13 cellular contexts compared by ENCODE assay signal in genomic region chr11:27429740-27430451, GRCh38. TPM values are rescaled to one million over a fixed set of nuclear protein-coding genes. Genes with fewer than 3 reads are reported as not detected.
A peak's percentile ranks its signal among the peaks of the same experiment; 100 is the strongest.
DNase-seq lines count a peak whose midpoint lies in the region; ATAC-seq and TF ChIP-seq lines count a peak whose summit lies in the region.
"Had no signal": no experiment of that assay in that cellular context is flagged by ENCODE, and none has a peak within 500 bp of the region (broad histone marks: within the 10 kb centered on the region; RNA-seq: fewer than 3 reads in every experiment).

No MANE protein-coding gene starts in this region.

- peak overlapping the region; percentile 68 for H3K27ac ChIP-seq in mammary epithelial cell (ENCODE audit: insufficient read depth, low read depth, low read length)
- H3K27ac ChIP-seq: lower lobe of right lung had no signal

- peaks cover 88% of the 10 kb centered on the region for H3K79me2 ChIP-seq in mammary epithelial cell (ENCODE audit: insufficient read depth, low read length)

- intact Hi-C loops in mammary epithelial cell (cut with micrococcal nuclease): loop anchor here (5.0 kb wide), 1 partner anchor 42 kb away; the partner anchor contains the start of gene LGR4

- H3K4me2 ChIP-seq in mammary epithelial cell (ENCODE audit: insufficient read depth, low read depth, low read length): peak overlapping the region; percentile 71

- no peaks in the 10 kb centered on the region for H3K27me3 ChIP-seq in mammary epithelial cell (ENCODE audit: insufficient read depth, low read length)

- TF ChIP-seq CTCF in mammary epithelial cell (conservative IDR thresholded peaks at IDR 0.05 in 1 of 2, IDR thresholded peaks at IDR 0.05 in 1 of 2; ENCODE audit: extremely low read depth in 1 of 2, insufficient read depth in 1 of 2, low read depth in 1 of 2, low read length in 2 of 2): no peak

- no peak overlapping the region for H3K4me3 Mint-ChIP-seq in immature natural killer cell
- H3K4me3 Mint-ChIP-seq: activated naive CD4-positive, alpha-beta T cell treated with anti-CD3 and anti-CD28 coated beads, Interleukin-2, amount 10 ng/mL, durations not matched to agents 7 days and 5 days had no signal

- no peaks in the 10 kb centered on the region for H3K4me1 Mint-ChIP-seq in immature natural killer cell
- H3K4me1 Mint-ChIP-seq: activated naive CD4-positive, alpha-beta T cell treated with anti-CD3 and anti-CD28 coated beads, Interleukin-2, amount 10 ng/mL, durations not matched to agents 7 days and 5 days had no signal

- no peaks in the 10 kb centered on the region for H3K36me3 ChIP-seq in mammary epithelial cell (ENCODE audit: insufficient read depth, low read length)
- H3K36me3 ChIP-seq: lower lobe of right lung had no signal

- peak overlapping the region; percentile 43 for H3K9ac ChIP-seq in mammary epithelial cell (ENCODE audit: insufficient read depth, low read length)

- H3K27me3 Mint-ChIP-seq in immature natural killer cell (ENCODE audit: low read depth in 3 of 3): peaks cover 0 to 4% (median 2%) of the 10 kb centered on the region in 3 donors
- H3K27me3 Mint-ChIP-seq: activated naive CD4-positive, alpha-beta T cell treated with anti-CD3 and anti-CD28 coated beads, Interleukin-2, amount 10 ng/mL, durations not matched to agents 7 days and 5 days had no signal

- no peaks in the 10 kb centered on the region for H4K20me1 ChIP-seq in mammary epithelial cell (ENCODE audit: insufficient read depth, low read length)

- no peak overlapping the region for H3K27ac Mint-ChIP-seq in immature natural killer cell
- H3K27ac Mint-ChIP-seq: activated naive CD4-positive, alpha-beta T cell treated with anti-CD3 and anti-CD28 coated beads, Interleukin-2, amount 10 ng/mL, durations not matched to agents 7 days and 5 days had no signal

- BruUV-seq in mammary epithelial cell (replicated peaks; lab: Mats Ljungman, UMichigan): TSS peak; percentile 70

- no peaks in the 10 kb centered on the region for H3K9me3 Mint-ChIP-seq in immature natural killer cell
- H3K9me3 Mint-ChIP-seq: activated naive CD4-positive, alpha-beta T cell treated with anti-CD3 and anti-CD28 coated beads, Interleukin-2, amount 10 ng/mL, durations not matched to agents 7 days and 5 days had no signal

- dilution Hi-C loops in mammary epithelial cell (cut with HindIII; ENCODE audit: low sequenced_read_pairs): no loop called here

- CTCF ChIA-PET in mammary epithelial cell (lab: Charles Lee; ENCODE audit: low non-redundant PET): no interaction called here

- 5% methylated on average over 5 of the region's 5 CpGs for WGBS in mammary epithelial cell (ENCODE audit: low coverage, missing lambda C conversion rate)

- H3K4me1 ChIP-seq in mammary epithelial cell (ENCODE audit: insufficient read depth, low read length): peaks cover 51% of the 10 kb centered on the region
- H3K4me1 ChIP-seq: lower lobe of right lung had no signal

- in situ Hi-C loops in mammary epithelial cell (cut with MboI; ENCODE audit: low sequenced_read_pairs in 2 of 2): no loop called here

- no peak for ATAC-seq in HG03159 (IDR thresholded peaks at IDR 0.05; ENCODE audit: unreplicated experiment)
- ATAC-seq: lower lobe of right lung had no signal

- no peaks in the 10 kb centered on the region for H3K9me3 ChIP-seq in mammary epithelial cell (replicated peaks; ENCODE audit: insufficient read depth, low read length)
- H3K9me3 ChIP-seq: lower lobe of right lung had no signal

- H2AFZ ChIP-seq in mammary epithelial cell (ENCODE audit: low read depth, low read length): no peak overlapping the region

- H3K4me3 ChIP-seq in mammary epithelial cell (replicated peaks in 1 of 3; ENCODE audit: insufficient read depth in 1 of 3, low read depth in 2 of 3, low read length in 3 of 3): peak overlapping the region; percentile 8 to 25 (median 20)
- H3K4me3 ChIP-seq: lower lobe of right lung had no signal

- DNase-seq in NCI-H1417 (lab: John Stamatoyannopoulos, UW) (peak in 2 of 3 experiments; percentile 63 to 87), NCI-H1417 treated with DMSO at 0.1 percent for 48 hours (lab: John Stamatoyannopoulos, UW) (no peak), NCI-H69 (lab: John Stamatoyannopoulos, UW) (peak; percentile 97), mammary epithelial cell (peak; percentile 69), renal cortical epithelial cell (ENCODE audit: low read depth) (peak; percentile 53), immature natural killer cell (no peak), nucleus accumbens (lab: John Stamatoyannopoulos, UW) (no peak)
- DNase-seq: activated naive CD4-positive, alpha-beta T cell treated with anti-CD3 and anti-CD28 coated beads, Interleukin-2, amount 10 ng/mL, durations not matched to agents 7 days and 5 days; cortex of kidney; lower lobe of right lung; posterior cingulate gyrus; substantia nigra had no signal

- no peaks in the 10 kb centered on the region for H3K36me3 Mint-ChIP-seq in immature natural killer cell
- H3K36me3 Mint-ChIP-seq: activated naive CD4-positive, alpha-beta T cell treated with anti-CD3 and anti-CD28 coated beads, Interleukin-2, amount 10 ng/mL, durations not matched to agents 7 days and 5 days had no signal

RNA-seq across cellular contexts. Expression of gene LGR4, which starts 42.7 kb away (rescaled TPM):
- total RNA-seq in mammary epithelial cell (10 to 100 TPM; 27.8 to 45.8 TPM), renal cortical epithelial cell (86.7 and 151 TPM in 2 replicates)
- polyA plus RNA-seq in mammary epithelial cell (19.3 TPM), immature natural killer cell (under 1 TPM in 1 of 3 donors, not detected in 2; 0.51 TPM)
- polyA minus RNA-seq in mammary epithelial cell: 93.1 TPM

Comparison
In these comparisons a context has a peak if more than half of its experiments do, and no peak if none do; other contexts are left out.
1. DNase-seq: peak in NCI-H1417 (2 of 3), NCI-H69 (single experiment), mammary epithelial cell (single experiment) and renal cortical epithelial cell (single experiment); none in NCI-H1417 treated with DMSO at 0.1 percent for 48 hours (single experiment), immature natural killer cell (0 of 3) and nucleus accumbens (0 of 56).